In the genomic region with DNA sequence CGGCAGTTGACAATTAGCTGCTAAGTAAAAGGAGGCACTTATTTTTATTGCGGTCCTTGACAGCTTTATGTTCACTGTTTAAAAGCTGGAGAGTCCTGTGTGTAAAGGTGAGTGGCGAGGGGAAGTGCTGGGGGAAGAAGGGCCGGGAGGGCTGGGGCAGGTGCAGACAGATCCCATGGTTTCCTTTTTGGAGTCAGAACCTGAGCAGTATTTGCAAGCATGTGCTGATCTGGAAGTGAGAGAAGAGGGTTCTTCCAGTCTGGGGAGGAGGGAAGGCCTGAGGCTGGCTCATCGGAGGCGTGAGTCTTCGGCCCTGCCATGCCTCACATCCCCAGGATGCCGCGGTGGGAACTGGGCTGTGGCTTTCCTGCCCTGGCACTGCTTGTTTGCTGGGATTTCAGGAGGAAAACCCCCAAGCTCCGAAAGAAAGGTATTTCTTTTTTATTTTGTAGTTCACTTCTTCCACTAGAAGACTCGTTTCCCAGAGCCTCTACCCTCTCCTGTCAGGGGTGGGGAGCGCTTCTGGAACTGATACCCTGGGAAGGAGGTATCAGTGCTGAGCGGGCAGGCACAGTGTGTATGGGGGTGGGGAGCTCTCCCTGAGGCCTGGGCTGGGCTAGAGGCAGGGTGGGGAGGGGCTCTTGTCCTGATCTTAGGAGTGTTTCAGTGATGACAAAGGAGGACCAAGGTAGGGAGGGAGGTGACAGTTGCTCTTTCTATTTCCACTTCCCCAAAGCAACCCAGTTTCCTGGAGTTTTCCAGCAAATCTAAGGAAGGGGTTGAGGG, we compare ENCODE assay signal across 11 cellular contexts.
DNase-seq lines count a peak whose midpoint lies in the region; TF ChIP-seq lines count a peak whose summit lies in the region.
"Had no signal": no experiment of that assay in that cellular context is flagged by ENCODE, and none has a peak within 500 bp of the region (broad histone marks: within the 10 kb centered on the region; RNA-seq: fewer than 3 reads in every experiment).

No MANE protein-coding gene starts in this region.

- H3K4me1 Mint-ChIP-seq in activated T-cell treated with anti-CD3 and anti-CD28 coated beads, Interleukin-2, amount 50 U/mL, for 24 hours (ENCODE audit: low read depth) = peaks cover 58% of the 10 kb centered on the region
- H3K4me1 Mint-ChIP-seq: neural crest cell had no signal

- no peaks in the 10 kb centered on the region for H3K27me3 ChIP-seq in esophagus squamous epithelium
- no peaks in the 10 kb centered on the region for H3K27me3 ChIP-seq in suprapubic skin
- no peaks in the 10 kb centered on the region for H3K27me3 ChIP-seq in ovary

- intact Hi-C loops in esophagus squamous epithelium (cut with DNase I) (no loop called here), ovary (cut with DNase I) (no loop called here)

- no peak overlapping the region for H3K4me3 Mint-ChIP-seq in activated T-cell treated with anti-CD3 and anti-CD28 coated beads, Interleukin-2, amount 50 U/mL, for 24 hours
- H3K4me3 Mint-ChIP-seq: neural crest cell had no signal

- DNase-seq in activated T-cell treated with anti-CD3 and anti-CD28 coated beads, Interleukin-2, amount 50 U/mL, for 24 hours = no peak
- no peak for DNase-seq in activated T-cell treated with anti-CD3 and anti-CD28 coated beads for 4 hours
- peak; percentile 91 for DNase-seq in NCI-H69 (lab: John Stamatoyannopoulos, UW)
- no peak for DNase-seq in esophagus squamous epithelium (lab: John Stamatoyannopoulos, UW)
- no peak for DNase-seq in suprapubic skin (ENCODE audit: low spot score in 2 of 2)
- DNase-seq in ovary = no peak
- DNase-seq in GM13977 (ENCODE audit: low spot score) = no peak
- DNase-seq in DMS 273 treated with DMSO at 0.1 percent for 48 hours (lab: John Stamatoyannopoulos, UW) = no peak
- DNase-seq: HCEC 1CT; stimulated activated naive CD4-positive, alpha-beta T cell treated with Interleukin-2 at 50 U/mL for 16 hours had no signal

- TF ChIP-seq CTCF in esophagus squamous epithelium (IDR thresholded peaks at IDR 0.05) = no peak
- TF ChIP-seq CTCF in suprapubic skin (IDR thresholded peaks at IDR 0.05) = no peak
- TF ChIP-seq CTCF in ovary (IDR thresholded peaks at IDR 0.05) = no peak
- TF ChIP-seq CTCF in GM13977 (IDR thresholded peaks at IDR 0.05; ENCODE audit: extremely low read depth, insufficient read depth, missing control alignments) = no peak

- TF ChIP-seq POLR2A in esophagus squamous epithelium (IDR thresholded peaks at IDR 0.05) = no peak
- TF ChIP-seq POLR2A in suprapubic skin (IDR thresholded peaks at IDR 0.05) = no peak
- no peak for TF ChIP-seq POLR2A in ovary (IDR thresholded peaks at IDR 0.05)

- H3K9me3 Mint-ChIP-seq in activated T-cell treated with anti-CD3 and anti-CD28 coated beads, Interleukin-2, amount 50 U/mL, for 24 hours = peaks cover 3% of the 10 kb centered on the region

- H3K27ac Mint-ChIP-seq in activated T-cell treated with anti-CD3 and anti-CD28 coated beads, Interleukin-2, amount 50 U/mL, for 24 hours = peak overlapping the region; percentile 82

- H3K36me3 Mint-ChIP-seq in activated T-cell treated with anti-CD3 and anti-CD28 coated beads, Interleukin-2, amount 50 U/mL, for 24 hours (ENCODE audit: low read depth) = peaks cover 66% of the 10 kb centered on the region

- H3K4me1 ChIP-seq in esophagus squamous epithelium (peaks cover 5 to 56% (median 15%) of the 10 kb centered on the region in 3 donors), suprapubic skin (peaks cover 43% of the 10 kb centered on the region), ovary (ENCODE audit: insufficient read depth) (peaks cover 6% of the 10 kb centered on the region)

- H3K27ac ChIP-seq in esophagus squamous epithelium = peak overlapping the region; percentile 35 to 77 (median 70)
- peak overlapping the region; percentile 24 for H3K27ac ChIP-seq in suprapubic skin
- H3K27ac ChIP-seq in ovary = no peak overlapping the region

- H3K4me3 ChIP-seq in esophagus squamous epithelium (peak overlapping the region in 1 of 4 donors; percentile 2), suprapubic skin (no peak overlapping the region), ovary (no peak overlapping the region)

- H3K27me3 Mint-ChIP-seq in activated T-cell treated with anti-CD3 and anti-CD28 coated beads, Interleukin-2, amount 50 U/mL, for 24 hours = no peaks in the 10 kb centered on the region

- H3K36me3 ChIP-seq in esophagus squamous epithelium (no peaks in the 10 kb centered on the region), suprapubic skin (no peaks in the 10 kb centered on the region), ovary (no peaks in the 10 kb centered on the region)

- in situ Hi-C loops in GM13977 (cut with MboI; ENCODE audit: low pct_unique_long_range_greater_than_20kb, low sequenced_read_pairs, unreplicated experiment) = no loop called here

- no peak for TF ChIP-seq EP300 in suprapubic skin (IDR thresholded peaks at IDR 0.05)
- TF ChIP-seq EP300 in ovary (IDR thresholded peaks at IDR 0.05) = no peak

- 62 to 71% methylated on average over 3 to 11 of the region's 13 CpGs for WGBS in esophagus squamous epithelium, 2 donors
- 67% methylated on average over 13 of the region's 13 CpGs for WGBS in suprapubic skin
- WGBS in ovary, 3 donors = 87 to 91% (median 90%) methylated on average over 13 of the region's 13 CpGs

- no peaks in the 10 kb centered on the region for H3K9me3 ChIP-seq in esophagus squamous epithelium
- H3K9me3 ChIP-seq in suprapubic skin = no peaks in the 10 kb centered on the region
- H3K9me3 ChIP-seq in ovary = no peaks in the 10 kb centered on the region

Comparison
In these comparisons a context has a peak if more than half of its experiments do, and no peak if none do; other contexts are left out.
1. H3K27ac ChIP-seq: peak in esophagus squamous epithelium (4 of 4) and suprapubic skin (single experiment); none in ovary (0 of 2).